ENCODE assay signal across 8 cellular contexts in genomic region chr4:153204247-153205027, GRCh38. TPM values are rescaled to one million over a fixed set of nuclear protein-coding genes. Genes with fewer than 3 reads are reported as not detected.
A peak's percentile ranks its signal among the peaks of the same experiment; 100 is the strongest.
DNase-seq lines count a peak whose midpoint lies in the region; ATAC-seq and TF ChIP-seq lines count a peak whose summit lies in the region.

TSS of gene TRIM2 (plus strand) at chr4:153204443. CDS start at chr4:153204531, 88 bp downstream.

- H3K27me3 ChIP-seq in dorsolateral prefrontal cortex (no peaks in the 10 kb centered on the region), MM.1S (replicated peaks; ENCODE audit: insufficient read depth, low read length) (no peaks in the 10 kb centered on the region)

- no peak within 1 kb of the TSS for H3K4me2 ChIP-seq in MM.1S (ENCODE audit: low read depth, low read length)

- peaks cover 22% of the 10 kb centered on the region for H3K4me1 Mint-ChIP-seq in activated naive CD4-positive, alpha-beta T cell treated with anti-CD3 and anti-CD28 coated beads, Interleukin-2, amount 50 U/mL, for 24 hours

- intact Hi-C loops in dorsolateral prefrontal cortex (cut with DNase I) = loop anchor here (1.0 to 10.0 kb wide), 5 partner anchors 32 to 260 kb away; partner anchors contain the start of gene TMEM131L (in 1 of the 2)

- no peaks in the 10 kb centered on the region for H3F3A ChIP-seq in MM.1S (ENCODE audit: insufficient read depth, low read length)

- peak; percentile 73 for ATAC-seq in left lobe of liver

- H3K4me3 Mint-ChIP-seq in activated naive CD4-positive, alpha-beta T cell treated with anti-CD3 and anti-CD28 coated beads, Interleukin-2, amount 50 U/mL, for 24 hours = peak within 1 kb of the TSS; percentile 62

- no peaks in the 10 kb centered on the region for H3K36me3 ChIP-seq in MM.1S (replicated peaks; ENCODE audit: insufficient read depth, low read length)

- H3K4me1 ChIP-seq in MM.1S (ENCODE audit: low read length) = no peaks in the 10 kb centered on the region

- no peaks in the 10 kb centered on the region for H3K79me2 ChIP-seq in MM.1S (ENCODE audit: low read length)

- peak in 6 of 56 donors; percentile 8 to 24 (median 18) for TF ChIP-seq CTCF in dorsolateral prefrontal cortex (IDR thresholded peaks at IDR 0.05 in 54 of 56, conservative IDR thresholded peaks at IDR 0.05 in 2 of 56; ENCODE audit: low read depth in 1 of 56, partially characterized antibody in 56 of 56)
- TF ChIP-seq CTCF in subcutaneous adipose tissue (IDR thresholded peaks at IDR 0.05; ENCODE audit: low read depth) = no peak
- TF ChIP-seq CTCF in MM.1S (IDR thresholded peaks at IDR 0.05; ENCODE audit: low read length) = no peak

- H3K27me3 Mint-ChIP-seq in activated naive CD4-positive, alpha-beta T cell treated with anti-CD3 and anti-CD28 coated beads, Interleukin-2, amount 50 U/mL, for 24 hours = no peaks in the 10 kb centered on the region

- no peak within 1 kb of the TSS for H2AFZ ChIP-seq in MM.1S (ENCODE audit: low read length)

- no peak for DNase-seq in activated naive CD4-positive, alpha-beta T cell (lab: John Stamatoyannopoulos, UW)
- peak; percentile 61 for DNase-seq in NCI-H748 treated with DMSO at 0.1 percent for 48 hours (lab: John Stamatoyannopoulos, UW)
- DNase-seq in dorsolateral prefrontal cortex = peak; percentile 24 to 92 (median 82)
- DNase-seq in left lobe of liver (ENCODE audit: low spot score) = no peak
- no peak for DNase-seq in KG1 (lab: John Stamatoyannopoulos, UW)
- DNase-seq in MM.1S = no peak

- H3K9me3 Mint-ChIP-seq in activated naive CD4-positive, alpha-beta T cell treated with anti-CD3 and anti-CD28 coated beads, Interleukin-2, amount 50 U/mL, for 24 hours = no peaks in the 10 kb centered on the region

- H3K27ac Mint-ChIP-seq in activated naive CD4-positive, alpha-beta T cell treated with anti-CD3 and anti-CD28 coated beads, Interleukin-2, amount 50 U/mL, for 24 hours = no peak within 1 kb of the TSS

- no peaks in the 10 kb centered on the region for H3K9me3 ChIP-seq in MM.1S (replicated peaks; ENCODE audit: insufficient read depth, low read length)

- peak within 1 kb of the TSS; percentile 29 to 84 (median 62) for H3K4me3 ChIP-seq in dorsolateral prefrontal cortex
- H3K4me3 ChIP-seq in MM.1S (ENCODE audit: low read length) = no peak within 1 kb of the TSS

- H3K27ac ChIP-seq in dorsolateral prefrontal cortex (peak within 1 kb of the TSS in 58 of 59 donors; percentile 49 to 97 (median 88)), MM.1S (ENCODE audit: low read length) (no peak within 1 kb of the TSS)

- H3K36me3 Mint-ChIP-seq in activated naive CD4-positive, alpha-beta T cell treated with anti-CD3 and anti-CD28 coated beads, Interleukin-2, amount 50 U/mL, for 24 hours = no peaks in the 10 kb centered on the region

- H3K9me2 ChIP-seq in MM.1S (replicated peaks; ENCODE audit: insufficient read depth, low read length) = no peaks in the 10 kb centered on the region

- no peak within 1 kb of the TSS for H3K9ac ChIP-seq in MM.1S (ENCODE audit: low read length)

- no peaks in the 10 kb centered on the region for H4K20me1 ChIP-seq in MM.1S (ENCODE audit: insufficient read depth, low read length)

RNA-seq across cellular contexts. Expression of gene TRIM2, which starts in this region (rescaled TPM):
- 100 to 1,000 TPM; 287 to 703 (median 456) TPM for total RNA-seq in dorsolateral prefrontal cortex
- 10.8 TPM for total RNA-seq in left lobe of liver
- 10 to 100 TPM; 14.5 to 29.7 (median 16.6) TPM for total RNA-seq in subcutaneous adipose tissue

Comparison
In these comparisons a context has a peak if more than half of its experiments do, and no peak if none do; other contexts are left out.
1. RNA of gene TRIM2 (total RNA-seq): 287 to 703 TPM in dorsolateral prefrontal cortex; 14.5 to 29.7 TPM in subcutaneous adipose tissue and 10.8 TPM in left lobe of liver (single experiment); every median in the first group is over 4 times any median in the second.
2. DNase-seq: peak in NCI-H748 treated with DMSO at 0.1 percent for 48 hours (single experiment) and dorsolateral prefrontal cortex (10 of 10); none in activated naive CD4-positive, alpha-beta T cell (0 of 4), left lobe of liver (single experiment), KG1 (single experiment) and MM.1S (single experiment).